In genomic region chr7:134783294-134784069, GRCh38 we compare ENCODE assay signal across 12 cellular contexts. TPM values are rescaled to one million over a fixed set of nuclear protein-coding genes. Genes with fewer than 3 reads are reported as not detected.
DNase-seq lines count a peak whose midpoint lies in the region; ATAC-seq, FAIRE-seq and TF ChIP-seq lines count a peak whose summit lies in the region.
"Had no signal": no experiment of that assay in that cellular context is flagged by ENCODE, and none has a peak within 500 bp of the region (broad histone marks: within the 10 kb centered on the region; RNA-seq: fewer than 3 reads in every experiment).

No MANE protein-coding gene starts in this region.

- no peak for FAIRE-seq in K562 (lab: Jason Lieb, UNC)

- H3K4me3 ChIP-seq in K562: no peak overlapping the region
- H3K4me3 ChIP-seq in mesenchymal stem cell (ENCODE audit: insufficient read depth in 1 of 2, low read depth in 1 of 2, low read length in 2 of 2): peak overlapping the region in 1 of 2 experiments; percentile 89
- H3K4me3 ChIP-seq in suprapubic skin: peak overlapping the region; percentile 50

- H4K20me1 ChIP-seq in K562 (replicated peaks; ENCODE audit: control insufficient read depth, insufficient read depth, low read length): no peaks in the 10 kb centered on the region

- H3K14ac ChIP-seq in mesenchymal stem cell (ENCODE audit: low read length in 2 of 2): no peak overlapping the region

- H3K18ac ChIP-seq in mesenchymal stem cell (ENCODE audit: low read depth in 1 of 2, low read length in 2 of 2): peak overlapping the region in 1 of 2 experiments; percentile 13

- no peak overlapping the region for H3K4ac ChIP-seq in mesenchymal stem cell (ENCODE audit: low read depth in 1 of 2, low read length in 2 of 2)

- H3K4me1 ChIP-seq in K562 (replicated peaks in 1 of 2; ENCODE audit: control insufficient read depth in 2 of 2, insufficient read depth in 2 of 2, low read length in 2 of 2) (no peaks in the 10 kb centered on the region), mesenchymal stem cell (ENCODE audit: control insufficient read depth, insufficient read depth, low read depth, low read length) (peaks cover 10% of the 10 kb centered on the region), suprapubic skin (peaks cover 28% of the 10 kb centered on the region)

- no peak overlapping the region for H3K9ac ChIP-seq in K562 (ENCODE audit: insufficient read depth in 1 of 2, low read depth in 2 of 2, low read length in 2 of 2)
- H3K9ac ChIP-seq in mesenchymal stem cell (ENCODE audit: low read length): no peak overlapping the region

- H2AK5ac ChIP-seq in mesenchymal stem cell (ENCODE audit: low read length, severe bottlenecking): peak overlapping the region; percentile 16

- no peaks in the 10 kb centered on the region for H3K36me3 ChIP-seq in K562 (ENCODE audit: control insufficient read depth, insufficient read depth, low read length)
- H3K36me3 ChIP-seq in mesenchymal stem cell (ENCODE audit: control insufficient read depth in 1 of 2, insufficient read depth in 2 of 2, low read depth in 1 of 2, low read length in 2 of 2): peaks cover 6 to 34% of the 10 kb centered on the region in 2 experiments
- H3K36me3 ChIP-seq in suprapubic skin: no peaks in the 10 kb centered on the region

- no peaks in the 10 kb centered on the region for H3K9me1 ChIP-seq in K562 (ENCODE audit: control insufficient read depth, insufficient read depth, low read length)

- no peak overlapping the region for H3K27ac ChIP-seq in K562 (ENCODE audit: extremely low read depth, low read depth, low read length)
- no peak overlapping the region for H3K27ac ChIP-seq in mesenchymal stem cell (ENCODE audit: low read length, poor library complexity, severe bottlenecking)
- H3K27ac ChIP-seq in suprapubic skin: no peak overlapping the region

- H3K27me3 ChIP-seq in K562 (ENCODE audit: control insufficient read depth in 2 of 2, insufficient read depth in 2 of 2, low read length in 2 of 2) (peaks cover 18 to 29% of the 10 kb centered on the region in 2 experiments; a peak in 4 of 5 replicates), mesenchymal stem cell (ENCODE audit: control insufficient read depth in 1 of 2, insufficient read depth in 1 of 2, low read length in 2 of 2) (no peaks in the 10 kb centered on the region), suprapubic skin (no peaks in the 10 kb centered on the region)

- H2BK15ac ChIP-seq in mesenchymal stem cell (ENCODE audit: low read depth, poor library complexity, severe bottlenecking): no peak overlapping the region

- no peak overlapping the region for H2BK120ac ChIP-seq in mesenchymal stem cell (ENCODE audit: low read depth, low read length)

- no peak overlapping the region for H3K23ac ChIP-seq in mesenchymal stem cell (ENCODE audit: low read length in 2 of 2)

- in situ Hi-C loops in K562 (cut with MboI): no loop called here

- H3K4me2 ChIP-seq in K562 (ENCODE audit: insufficient read depth, low read length): no peak overlapping the region
- no peak overlapping the region for H3K4me2 ChIP-seq in mesenchymal stem cell (ENCODE audit: low read length, poor library complexity, severe bottlenecking)

- TF ChIP-seq POLR2A in K562 (conservative IDR thresholded peaks at IDR 0.05) (no peak), suprapubic skin (IDR thresholded peaks at IDR 0.05) (no peak)

- peaks cover 3% of the 10 kb centered on the region for H3K79me1 ChIP-seq in mesenchymal stem cell (replicated peaks; ENCODE audit: low read length, poor library complexity, severe bottlenecking)

- no peak overlapping the region for H2BK5ac ChIP-seq in mesenchymal stem cell (ENCODE audit: low read depth, low read length, poor library complexity, severe bottlenecking)

- CTCF ChIA-PET in HEK293T (lab: Yijun Ruan, JAX): no interaction called here
- CTCF ChIA-PET in K562 (lab: Yijun Ruan, JAX; ENCODE audit: low intra/inter-chr PET ratio): no interaction called here

- BruUV-seq in K562 (replicated peaks; lab: Mats Ljungman, UMichigan): no TSS peak

- H2AFZ ChIP-seq in K562 (ENCODE audit: low read depth, low read length): no peak overlapping the region
- no peak overlapping the region for H2AFZ ChIP-seq in mesenchymal stem cell (ENCODE audit: low read depth, low read length)

- H2BK12ac ChIP-seq in mesenchymal stem cell (ENCODE audit: low read length in 2 of 2): no peak overlapping the region

- TF ChIP-seq CTCF in K562 (IDR thresholded peaks at IDR 0.05 in 2 of 3, conservative IDR thresholded peaks at IDR 0.05 in 1 of 3; ENCODE audit: insufficient read depth in 2 of 3, low read depth in 1 of 3, low read length in 3 of 3) (no peak), suprapubic skin (IDR thresholded peaks at IDR 0.05) (no peak)

- no peak overlapping the region for H4K8ac ChIP-seq in mesenchymal stem cell (ENCODE audit: low read length)

- H3K9me3 ChIP-seq in K562 (replicated peaks; ENCODE audit: control insufficient read depth, insufficient read depth, low read depth, low read length) (no peaks in the 10 kb centered on the region), mesenchymal stem cell (ENCODE audit: control insufficient read depth, low read length) (no peaks in the 10 kb centered on the region), suprapubic skin (no peaks in the 10 kb centered on the region)

- POLR2A ChIA-PET in HEK293T (lab: Yijun Ruan, JAX) (no interaction called here), K562 (lab: Yijun Ruan, JAX) (interaction anchor here (0.6 to 1.2 kb wide), 3 partner anchors 16 to 156 kb away, joined by 3 read pairs; no protein-coding TSS in a partner anchor)

- TF ChIP-seq RAD21 in K562 (CRISPR knock-in tag; conservative IDR thresholded peaks at IDR 0.05 in 1 of 2, IDR thresholded peaks at IDR 0.05 in 1 of 2): no peak

- no peaks in the 10 kb centered on the region for H3K79me2 ChIP-seq in K562 (ENCODE audit: control insufficient read depth, insufficient read depth, low read length)

- ATAC-seq in K562: no peak
- ATAC-seq in GM19395 (IDR thresholded peaks at IDR 0.05; ENCODE audit: unreplicated experiment): no peak

- intact Hi-C loops in K562 (cut with micrococcal nuclease): no loop called here

- TF ChIP-seq EP300 in K562 (IDR thresholded peaks at IDR 0.05; ENCODE audit: low read length) (no peak), suprapubic skin (IDR thresholded peaks at IDR 0.05) (no peak)

- 3% methylated on average over 7 of the region's 7 CpGs for WGBS in K562 (ENCODE audit: insufficient coverage, low coverage, missing lambda C conversion rate)
- 98% methylated on average over 7 of the region's 7 CpGs for WGBS in mesenchymal stem cell
- WGBS in suprapubic skin: 89% methylated on average over 6 of the region's 7 CpGs

- DNase-seq in HEK293T (ENCODE audit: extremely low spot score) (no peak), K562 (ENCODE audit: extremely low read depth in 1 of 4, low spot score in 3 of 4) (no peak), mesenchymal stem cell (no peak), suprapubic skin (ENCODE audit: low spot score in 2 of 2) (no peak), cerebellum (ENCODE audit: low spot score) (no peak), amygdala (lab: John Stamatoyannopoulos, UW) (no peak)
- DNase-seq: activated CD8-positive, alpha-beta memory T cell treated with anti-CD3 and anti-CD28 coated beads for 24 hours; activated effector memory CD4-positive, alpha-beta T cell treated with anti-CD3 and anti-CD28 coated beads, Interleukin-2, amount 50 U/mL, for 16 hours; CD4-positive, CD25-positive, alpha-beta regulatory T cell; GOT3; occipital lobe had no signal

- no peak overlapping the region for H4K91ac ChIP-seq in mesenchymal stem cell (ENCODE audit: low read length)

TF ChIP-seq in HEK293T, 16 proteins besides CTCF, POLR2A, EP300 and RAD21 (continues in another document):
- TF ChIP-seq PKNOX1 (IDR thresholded peaks at IDR 0.05): peak; percentile 48; the same call in 1 of the 2 replicates

TF ChIP-seq in K562, 482 proteins besides CTCF, POLR2A, EP300 and RAD21 (continues in another document):
- no peak; the same call in 1 of the 2 replicates for TF ChIP-seq IRF9 (tag; IDR thresholded peaks at IDR 0.05)
- TF ChIP-seq ATF3 (IDR thresholded peaks at IDR 0.05): peak; percentile 76
- TF ChIP-seq ATF3 (CRISPR knock-in tag; conservative IDR thresholded peaks at IDR 0.05): no peak

RNA-seq across cellular contexts. Expression of gene CALD1, which starts 4.0 kb away (rescaled TPM):
- 0.65 TPM in 1 of 2 replicates, not detected in the other for total RNA-seq in K562 (2011; cell fraction: chromatin; rRNA removed; ENCODE audit: low replicate concordance)
- not detected in 2 replicates for total RNA-seq in K562 (2011; cell fraction: nucleolus; rRNA removed)
- total RNA-seq in K562 (2011; cell fraction: nucleoplasm; rRNA removed): not detected in 2 replicates
- not detected in 2 replicates for total RNA-seq in K562 (2014; rRNA removed)
- not detected in 2 replicates for total RNA-seq in K562 (2014; rRNA removed; fragmentation: Illumina TruSeq; extraction: Trizol)
- total RNA-seq in K562 (2015; rRNA removed; fragmentation: Illumina TruSeq; extraction: Trizol): not detected in 2 replicates
- 0.40 and 0.89 TPM in 2 replicates for total RNA-seq in K562 (2021)
- not detected in 2 replicates for polyA plus RNA-seq in K562 (2011; rRNA removed)
- 0.06 and 0.18 TPM in 2 replicates for polyA plus RNA-seq in K562 (2011; cell fraction: cytosol; rRNA removed)
- not detected in 2 replicates for polyA plus RNA-seq in K562 (2011; cell fraction: nucleus; rRNA removed)
- 0.07 TPM in 1 of 2 replicates, not detected in the other for polyA plus RNA-seq in K562 (2012)
- not detected in 2 replicates for polyA plus RNA-seq in K562 (2014; fragmentation: Illumina TruSeq; extraction: Trizol)
- not detected for polyA plus RNA-seq in K562 (2014; fragmentation: Nextera tagmentation; extraction: Ambion mirVana)
- polyA plus RNA-seq in K562 (2014; rRNA removed): not detected in 2 replicates
- polyA minus RNA-seq in K562 (2011; rRNA and poly(A)+ RNA removed): 0.04 TPM in 1 of 2 replicates, not detected in the other
- 4.7 TPM in 1 of 2 replicates, not detected in the other for polyA minus RNA-seq in K562 (2011; cell fraction: cytosol; rRNA and poly(A)+ RNA removed)
- polyA minus RNA-seq in K562 (2011; cell fraction: nucleus; rRNA and poly(A)+ RNA removed): 0.40 TPM in 1 of 2 replicates, not detected in the other
- polyA plus RNA-seq in mesenchymal stem cell (2013, experiment 1 of 2): 820 TPM
- 785 TPM for polyA plus RNA-seq in mesenchymal stem cell (2013, experiment 2 of 2)
- 100 to 1,000 TPM in 1 of 4 donors, 10 to 100 TPM in 3; 53.6 to 116 (median 83.2) TPM for total RNA-seq in suprapubic skin
- 41.8 TPM for total RNA-seq in cerebellum

Comparison
In these comparisons a context has a peak if more than half of its experiments do, and no peak if none do; other contexts are left out.
1. RNA of gene CALD1, which starts 4.0 kb away (total RNA-seq): 53.6 to 116 TPM in suprapubic skin and 41.8 TPM in cerebellum (single experiment); 0.40 to 0.89 TPM in K562; every median in the first group is over 10 times any median in the second.